Comparison of ENCODE assay signal across 25 cellular contexts in genomic region chr1:82875170-82875569, GRCh38.
"Had no signal": no experiment of that assay in that cellular context is flagged by ENCODE, and none has a peak within 500 bp of the region (broad histone marks: within the 10 kb centered on the region; RNA-seq: fewer than 3 reads in every experiment).

No MANE protein-coding gene starts in this region.

- DNase-seq: activated effector memory CD4-positive, alpha-beta T cell treated with anti-CD3 and anti-CD28 coated beads, Interleukin-2, amount 50 U/mL, for 16 hours; activated effector memory CD4-positive, alpha-beta T cell treated with Interleukin-2 at 50 U/mL for 16 hours; activated gamma-delta T cell; activated gamma-delta T cell treated with Interleukin-2 at 50 U/mL for 16 hours; activated naive CD4-positive, alpha-beta T cell; activated naive CD4-positive, alpha-beta T cell treated with anti-CD3 and anti-CD28 coated beads for 36 hours; activated naive CD4-positive, alpha-beta T cell treated with anti-CD3 and anti-CD28 coated beads, Interleukin-2, amount 10 ng/mL, durations not matched to agents 7 days and 5 days; activated naive CD4-positive, alpha-beta T cell treated with anti-CD3 and anti-CD28 coated beads, Interleukin-2, amount 50 U/mL, for 16 hours; activated naive CD4-positive, alpha-beta T cell treated with Interleukin-2 at 50 U/mL for 16 hours; activated naive CD8-positive, alpha-beta T cell treated with anti-CD3 and anti-CD28 coated beads for 36 hours; activated naive CD8-positive, alpha-beta T cell treated with anti-CD3 and anti-CD28 coated beads, Interleukin-2, amount 10 ng/mL, durations not matched to agents 7 days and 5 days; activated naive CD8-positive, alpha-beta T cell treated with anti-CD3 and anti-CD28 coated beads, Interleukin-2, amount 50 U/mL, for 24 hours; activated T-cell treated with anti-CD3 and anti-CD28 coated beads, Interleukin-2, amount 50 U/mL, for 24 hours; activated T-cell treated with anti-CD3 and anti-CD28 coated beads, Interleukin-2, amount 50 U/mL, for 4 hours; activated T-cell treated with anti-CD3 and anti-CD28 coated beads, Interleukin-2, amount 50 U/mL, for 48 hours; activated T-cell treated with anti-CD3 and anti-CD28 coated beads, Interleukin-2, amount 50 U/mL, for 72 hours; adrenal gland; amniotic stem cell; amygdala; anterior cingulate cortex; aorta; brain microvascular endothelial cell; caudate nucleus; central memory CD4-positive, alpha-beta T cell; cerebellar nuclear complex had no signal
